ENCODE assay signal across 8 cellular contexts in genomic region chr12:6827437-6827894, GRCh38. TPM values are rescaled to one million over a fixed set of nuclear protein-coding genes. Genes with fewer than 3 reads are reported as not detected.
DNase-seq lines count a peak whose midpoint lies in the region; ATAC-seq and TF ChIP-seq lines count a peak whose summit lies in the region.

No MANE protein-coding gene starts in this region.

- peak overlapping the region; percentile 59 to 79 for H3K4me3 Mint-ChIP-seq in H9
- H3K4me3 Mint-ChIP-seq in naive B cell: peak overlapping the region; percentile 28 to 83 (median 70)
- H3K4me3 Mint-ChIP-seq in stimulated activated naive CD8-positive, alpha-beta T cell treated with anti-CD3 and anti-CD28 coated beads, Interleukin-15, amount 100 ng/mL, for 72 hours: peak overlapping the region; percentile 50 to 66

- H3K14ac ChIP-seq in H9 (ENCODE audit: insufficient read depth, low read length): no peak overlapping the region

- H3K56ac ChIP-seq in H9 (ENCODE audit: insufficient read length, low read depth, low read length): no peak overlapping the region

- no peak overlapping the region for H4K91ac ChIP-seq in H9 (ENCODE audit: insufficient read length, low read depth, low read length)

- peak; percentile 95 for DNase-seq in H9
- DNase-seq in NCI-H524 (lab: John Stamatoyannopoulos, UW): peak; percentile 75 to 90
- DNase-seq in activated T-cell treated with anti-CD3 and anti-CD28 coated beads for 1 hour (ENCODE audit: low read depth): peak; percentile 31
- DNase-seq in esophagus squamous epithelium (lab: John Stamatoyannopoulos, UW): no peak
- DNase-seq in naive B cell: no peak
- peak in 1 of 2 donors; percentile 22 for DNase-seq in stimulated activated naive CD8-positive, alpha-beta T cell treated with anti-CD3 and anti-CD28 coated beads, Interleukin-15, amount 100 ng/mL, for 72 hours

- intact Hi-C loops in esophagus squamous epithelium (cut with DNase I): loop anchor here (5.0 kb wide), 1 partner anchor 90 kb away; no protein-coding TSS in a partner anchor

- H3K4me2 ChIP-seq in H9 (ENCODE audit: insufficient read depth, insufficient read length, low read length): peak overlapping the region; percentile 80

- no peak overlapping the region for H2AK5ac ChIP-seq in H9 (ENCODE audit: insufficient read length, low read length)

- no peaks in the 10 kb centered on the region for H3K9me3 ChIP-seq in H9 (ENCODE audit: control insufficient read depth, low read depth, low read length)
- no peaks in the 10 kb centered on the region for H3K9me3 ChIP-seq in esophagus squamous epithelium

- H3K4me3 ChIP-seq in ACC112 (ENCODE audit: low read depth, low read length) (peak overlapping the region; percentile 68), esophagus squamous epithelium (peak overlapping the region in 2 of 4 donors; percentile 62 to 95)

- H3K9me3 Mint-ChIP-seq in H9: no peaks in the 10 kb centered on the region
- H3K9me3 Mint-ChIP-seq in naive B cell: no peaks in the 10 kb centered on the region
- H3K9me3 Mint-ChIP-seq in stimulated activated naive CD8-positive, alpha-beta T cell treated with anti-CD3 and anti-CD28 coated beads, Interleukin-15, amount 100 ng/mL, for 72 hours: no peaks in the 10 kb centered on the region

- H4K5ac ChIP-seq in H9 (ENCODE audit: insufficient read length, low read depth, low read length): no peak overlapping the region

- peaks cover 14% of the 10 kb centered on the region for H3K23me2 ChIP-seq in H9 (ENCODE audit: insufficient read length, low read depth, low read length, poor library complexity, severe bottlenecking)

- no peak overlapping the region for H2BK120ac ChIP-seq in H9 (ENCODE audit: low read depth, low read length, poor library complexity, severe bottlenecking)

- no CpG with 5 or more reads among the region's 8 CpGs for WGBS in H9 (ENCODE audit: extremely low coverage, insufficient read length, low lambda C conversion rate)
- WGBS in esophagus squamous epithelium, 2 donors: 0 to 7% methylated on average over 3 to 6 of the region's 8 CpGs

- peaks cover 5% of the 10 kb centered on the region; the same call in 1 of the 2 replicates for H3K36me3 ChIP-seq in ACC112 (ENCODE audit: insufficient read depth, low read length)
- peaks cover 0 to 23% (median 0%) of the 10 kb centered on the region in 3 donors for H3K36me3 ChIP-seq in esophagus squamous epithelium

- no peak overlapping the region for H3K23ac ChIP-seq in H9 (ENCODE audit: insufficient read length, low read depth, low read length)

- no peak overlapping the region for H4K8ac ChIP-seq in H9 (replicated peaks; ENCODE audit: insufficient read length, low read depth, low read length)

- no peak overlapping the region for H3K18ac ChIP-seq in H9 (ENCODE audit: insufficient read length, low read depth, low read length)

- H3K27me3 Mint-ChIP-seq in H9 (ENCODE audit: low read depth) (peaks cover 29% of the 10 kb centered on the region), naive B cell (peaks cover 70 to 98% (median 97%) of the 10 kb centered on the region in 3 donors)
- peaks cover 96% of the 10 kb centered on the region for H3K27me3 Mint-ChIP-seq in stimulated activated naive CD8-positive, alpha-beta T cell treated with anti-CD3 and anti-CD28 coated beads, Interleukin-15, amount 100 ng/mL, for 72 hours

- TF ChIP-seq POLR2A in esophagus squamous epithelium (IDR thresholded peaks at IDR 0.05): no peak

- H2BK12ac ChIP-seq in H9 (ENCODE audit: insufficient read length, low read depth, low read length): no peak overlapping the region

- H3K27ac ChIP-seq in ACC112 (ENCODE audit: low read depth, low read length): peak overlapping the region; percentile 73
- no peak overlapping the region for H3K27ac ChIP-seq in H9 (ENCODE audit: insufficient read length, low read depth, low read length)
- peak overlapping the region; percentile 9 to 63 (median 29) for H3K27ac ChIP-seq in esophagus squamous epithelium

- no peak overlapping the region for H2BK20ac ChIP-seq in H9 (ENCODE audit: low read depth, low read length, poor library complexity, severe bottlenecking)

- H3K36me3 Mint-ChIP-seq in H9 (ENCODE audit: insufficient read depth in 1 of 3, low read depth in 3 of 3) (peaks cover 28 to 35% (median 34%) of the 10 kb centered on the region in 3 experiments), naive B cell (peaks cover 0 to 21% of the 10 kb centered on the region in 2 donors)

- ATAC-seq in naive B cell (ENCODE audit: low read depth in 2 of 2): no peak
- ATAC-seq in stimulated activated naive CD8-positive, alpha-beta T cell treated with anti-CD3 and anti-CD28 coated beads, Interleukin-15, amount 100 ng/mL, for 72 hours: no peak
- ATAC-seq in GM18873 (IDR thresholded peaks at IDR 0.05; ENCODE audit: low FRiP score, unreplicated experiment): no peak

- H3K27ac Mint-ChIP-seq in H9: peak overlapping the region; percentile 66 to 98 (median 68); a peak in 6 of 7 replicates
- H3K27ac Mint-ChIP-seq in naive B cell: no peak overlapping the region
- no peak overlapping the region for H3K27ac Mint-ChIP-seq in stimulated activated naive CD8-positive, alpha-beta T cell treated with anti-CD3 and anti-CD28 coated beads, Interleukin-15, amount 100 ng/mL, for 72 hours

- no peak overlapping the region for H3K9ac ChIP-seq in H9 (ENCODE audit: extremely low read depth, insufficient read length, low read length)

- H2BK15ac ChIP-seq in H9 (ENCODE audit: low read depth, low read length): no peak overlapping the region

- no peak overlapping the region for H3K4ac ChIP-seq in H9 (ENCODE audit: low read depth, low read length)

- no peaks in the 10 kb centered on the region for H3K79me1 ChIP-seq in H9 (ENCODE audit: insufficient read depth, low read depth, low read length, poor library complexity, severe bottlenecking)

- H2AFZ ChIP-seq in ACC112 (ENCODE audit: low read length, unreplicated experiment) (peak overlapping the region; percentile 67), H9 (ENCODE audit: low read length) (no peak overlapping the region)

- peaks cover 6% of the 10 kb centered on the region for H4K20me1 ChIP-seq in H9 (ENCODE audit: control insufficient read depth, insufficient read depth, insufficient read length)

- H3K79me2 ChIP-seq in ACC112 (ENCODE audit: control insufficient read depth, insufficient read depth, low read length, unreplicated experiment) (peaks cover 29% of the 10 kb centered on the region), H9 (ENCODE audit: insufficient read depth, low read length) (peaks cover 2% of the 10 kb centered on the region; the same call in 1 of the 2 replicates)

- H3T11ph ChIP-seq in H9 (ENCODE audit: low read length): no peak overlapping the region

- H3K4me1 Mint-ChIP-seq in H9 (peaks cover 37 to 54% of the 10 kb centered on the region in 2 experiments), naive B cell (peaks cover 23 to 37% (median 32%) of the 10 kb centered on the region in 3 donors)
- H3K4me1 Mint-ChIP-seq in stimulated activated naive CD8-positive, alpha-beta T cell treated with anti-CD3 and anti-CD28 coated beads, Interleukin-15, amount 100 ng/mL, for 72 hours: peaks cover 34% of the 10 kb centered on the region

- peaks cover 25% of the 10 kb centered on the region for H3K4me1 ChIP-seq in ACC112 (ENCODE audit: control insufficient read depth, insufficient read depth, low read length, unreplicated experiment)
- H3K4me1 ChIP-seq in H9 (ENCODE audit: insufficient read depth, low read length): peaks cover 3% of the 10 kb centered on the region; the same call in 1 of the 2 replicates
- peaks cover 2 to 52% (median 11%) of the 10 kb centered on the region in 3 donors for H3K4me1 ChIP-seq in esophagus squamous epithelium

- no peak overlapping the region for H2BK5ac ChIP-seq in H9 (ENCODE audit: insufficient read length, low read length)

- H3K27me3 ChIP-seq in ACC112 (ENCODE audit: insufficient read depth, low read length): 0 out of 2 replicates have a peak, but pooled peaks cover 6% of the 10 kb centered on the region
- H3K27me3 ChIP-seq in H9 (ENCODE audit: insufficient read depth, low read length): no peaks in the 10 kb centered on the region
- H3K27me3 ChIP-seq in esophagus squamous epithelium: peaks cover 0 to 79% (median 5%) of the 10 kb centered on the region in 4 donors

- TF ChIP-seq CTCF in H9 (conservative IDR thresholded peaks at IDR 0.05) (no peak), esophagus squamous epithelium (IDR thresholded peaks at IDR 0.05) (no peak)

RNA-seq across cellular contexts. Expression of gene P3H3, which starts 0.7 kb away (rescaled TPM):
- total RNA-seq in H9 (2021): 55.0 and 60.2 TPM in 2 replicates
- total RNA-seq in esophagus squamous epithelium: 1 to 10 TPM; 2.6 to 6.6 (median 4.4) TPM
- not detected for polyA plus RNA-seq in naive B cell (ENCODE audit: low read depth in 6 of 6)

RNA-seq across cellular contexts. Expression of gene GPR162, which starts 5.8 kb away (rescaled TPM):
- 4.6 and 6.1 TPM in 2 replicates for total RNA-seq in H9 (2021)
- 1 to 10 TPM in 3 of 4 donors, not detected in 1; 1.3 to 2.3 (median 1.5) TPM for total RNA-seq in esophagus squamous epithelium
- polyA plus RNA-seq in naive B cell (ENCODE audit: low read depth in 6 of 6): not detected

RNA-seq across cellular contexts. Expression of gene GNB3, which starts 13.3 kb away (rescaled TPM):
- total RNA-seq in H9 (2021) (17.3 and 20.0 TPM in 2 replicates), esophagus squamous epithelium (under 1 TPM in 1 of 4 donors, not detected in 3; 0.76 TPM)
- polyA plus RNA-seq in naive B cell (ENCODE audit: low read depth in 6 of 6): not detected

RNA-seq across cellular contexts. Expression of gene CDCA3, which starts 23.6 kb away (rescaled TPM):
- 45.1 and 48.6 TPM in 2 replicates for total RNA-seq in H9 (2021)
- 10 to 100 TPM in 3 of 4 donors, 1 to 10 TPM in 1; 5.9 to 20.0 (median 12.8) TPM for total RNA-seq in esophagus squamous epithelium
- 1 to 10 TPM in 1 of 6 donors, under 1 TPM in 3, not detected in 2; 0.74 to 1.0 (median 0.89) TPM for polyA plus RNA-seq in naive B cell (ENCODE audit: low read depth in 6 of 6)

RNA-seq across cellular contexts. Expression of gene USP5, which starts 24.5 kb away (rescaled TPM):
- total RNA-seq in H9 (2021) (143 and 144 TPM in 2 replicates), esophagus squamous epithelium (10 to 100 TPM; 50.6 to 60.0 (median 54.0) TPM)
- polyA plus RNA-seq in naive B cell (ENCODE audit: low read depth in 6 of 6): 10 to 100 TPM; 28.5 to 45.1 (median 35.4) TPM

Comparison
In these comparisons a context has a peak if more than half of its experiments do, and no peak if none do; other contexts are left out.
1. DNase-seq: peak in H9 (single experiment), NCI-H524 (2 of 2) and activated T-cell treated with anti-CD3 and anti-CD28 coated beads for 1 hour (single experiment); none in esophagus squamous epithelium (single experiment) and naive B cell (single experiment).
2. H3K27ac Mint-ChIP-seq: peak in H9 (3 of 3); none in naive B cell (0 of 6) and stimulated activated naive CD8-positive, alpha-beta T cell treated with anti-CD3 and anti-CD28 coated beads, Interleukin-15, amount 100 ng/mL, for 72 hours (0 of 2).
3. RNA of gene GNB3, which starts 13.3 kb away (total RNA-seq): 17.3 to 20.0 TPM in H9; 0.76 TPM in esophagus squamous epithelium; every median in the first group is over 10 times any median in the second.
4. Peak in every context shown above with its lines, with median percentiles within 50 percentile points of each other: H3K4me3 Mint-ChIP-seq.